In genomic region chr5:138024117-138024516, GRCh38 we compare ENCODE assay signal across 3 cellular contexts.
TF ChIP-seq lines count a peak whose summit lies in the region.

No MANE protein-coding gene starts in this region.

TF ChIP-seq in SK-N-SH treated with all-trans-retinoic acid at 6 μM for 48 hours, 23 proteins besides CTCF, POLR2A, EP300 and RAD21 (continued from another document):
- TF ChIP-seq, protein P1, sequence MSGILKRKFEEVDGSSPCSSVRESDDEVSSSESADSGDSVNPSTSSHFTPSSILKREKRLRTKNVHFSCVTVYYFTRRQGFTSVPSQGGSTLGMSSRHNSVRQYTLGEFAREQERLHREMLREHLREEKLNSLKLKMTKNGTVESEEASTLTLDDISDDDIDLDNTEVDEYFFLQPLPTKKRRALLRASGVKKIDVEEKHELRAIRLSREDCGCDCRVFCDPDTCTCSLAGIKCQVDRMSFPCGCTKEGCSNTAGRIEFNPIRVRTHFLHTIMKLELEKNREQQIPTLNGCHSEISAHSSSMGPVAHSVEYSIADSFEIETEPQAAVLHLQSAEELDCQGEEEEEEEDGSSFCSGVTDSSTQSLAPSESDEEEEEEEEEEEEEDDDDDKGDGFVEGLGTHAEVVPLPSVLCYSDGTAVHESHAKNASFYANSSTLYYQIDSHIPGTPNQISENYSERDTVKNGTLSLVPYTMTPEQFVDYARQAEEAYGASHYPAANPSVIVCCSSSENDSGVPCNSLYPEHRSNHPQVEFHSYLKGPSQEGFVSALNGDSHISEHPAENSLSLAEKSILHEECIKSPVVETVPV (CRISPR knock-in tag; IDR thresholded peaks at IDR 0.05), result no peak
- no peak for TF ChIP-seq ISL1 (CRISPR knock-in tag; IDR thresholded peaks at IDR 0.05)
- TF ChIP-seq ZFP30 (CRISPR knock-in tag; IDR thresholded peaks at IDR 0.05), result no peak
- TF ChIP-seq ZC3H10 (CRISPR knock-in tag; IDR thresholded peaks at IDR 0.05), result no peak
- TF ChIP-seq ZNF8 (CRISPR knock-in tag; IDR thresholded peaks at IDR 0.05), result no peak
- TF ChIP-seq ESRRG (CRISPR knock-in tag; IDR thresholded peaks at IDR 0.05), result no peak
- no peak for TF ChIP-seq RARB (CRISPR knock-in tag; IDR thresholded peaks at IDR 0.05)
- no peak for TF ChIP-seq CSDC2 (CRISPR knock-in tag; IDR thresholded peaks at IDR 0.05)
- no peak for TF ChIP-seq GLIS3 (CRISPR knock-in tag; IDR thresholded peaks at IDR 0.05)

TF ChIP-seq in SK-N-SH, 30 proteins besides CTCF, POLR2A, EP300 and RAD21 (continued from another document):
- TF ChIP-seq, protein P2, sequence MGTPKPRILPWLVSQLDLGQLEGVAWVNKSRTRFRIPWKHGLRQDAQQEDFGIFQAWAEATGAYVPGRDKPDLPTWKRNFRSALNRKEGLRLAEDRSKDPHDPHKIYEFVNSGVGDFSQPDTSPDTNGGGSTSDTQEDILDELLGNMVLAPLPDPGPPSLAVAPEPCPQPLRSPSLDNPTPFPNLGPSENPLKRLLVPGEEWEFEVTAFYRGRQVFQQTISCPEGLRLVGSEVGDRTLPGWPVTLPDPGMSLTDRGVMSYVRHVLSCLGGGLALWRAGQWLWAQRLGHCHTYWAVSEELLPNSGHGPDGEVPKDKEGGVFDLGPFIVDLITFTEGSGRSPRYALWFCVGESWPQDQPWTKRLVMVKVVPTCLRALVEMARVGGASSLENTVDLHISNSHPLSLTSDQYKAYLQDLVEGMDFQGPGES (IDR thresholded peaks at IDR 0.05; ENCODE audit: low read depth, low read length), result no peak
- TF ChIP-seq TCF12 (IDR thresholded peaks at IDR 0.05), result no peak

TF ChIP-seq in GM23338, 12 proteins besides CTCF, POLR2A, EP300 and RAD21 (continued from another document):
- TF ChIP-seq ZNF462 (CRISPR knock-in tag; IDR thresholded peaks at IDR 0.05) (no peak), EZH2phosphoT487 (IDR thresholded peaks at IDR 0.05; ENCODE audit: unreplicated experiment) (no peak), ZNF114 (CRISPR knock-in tag; IDR thresholded peaks at IDR 0.05) (no peak), CREB1 (CRISPR knock-in tag; IDR thresholded peaks at IDR 0.05; ENCODE audit: low read depth) (no peak), POLR2AphosphoS5 (IDR thresholded peaks at IDR 0.05; ENCODE audit: low read depth) (no peak), EZH2 (IDR thresholded peaks at IDR 0.05; ENCODE audit: low read depth, unreplicated experiment) (no peak), JUNB (IDR thresholded peaks at IDR 0.05; ENCODE audit: unreplicated experiment) (no peak), STAT1 (IDR thresholded peaks at IDR 0.05; ENCODE audit: unreplicated experiment) (no peak), ZNF331 (CRISPR knock-in tag; IDR thresholded peaks at IDR 0.05; ENCODE audit: low read depth) (no peak), NANOG (IDR thresholded peaks at IDR 0.05; ENCODE audit: borderline replicate concordance) (no peak), REST (IDR thresholded peaks at IDR 0.05; ENCODE audit: unreplicated experiment) (no peak)
